13 cellular contexts compared by ENCODE assay signal in the genomic region with DNA sequence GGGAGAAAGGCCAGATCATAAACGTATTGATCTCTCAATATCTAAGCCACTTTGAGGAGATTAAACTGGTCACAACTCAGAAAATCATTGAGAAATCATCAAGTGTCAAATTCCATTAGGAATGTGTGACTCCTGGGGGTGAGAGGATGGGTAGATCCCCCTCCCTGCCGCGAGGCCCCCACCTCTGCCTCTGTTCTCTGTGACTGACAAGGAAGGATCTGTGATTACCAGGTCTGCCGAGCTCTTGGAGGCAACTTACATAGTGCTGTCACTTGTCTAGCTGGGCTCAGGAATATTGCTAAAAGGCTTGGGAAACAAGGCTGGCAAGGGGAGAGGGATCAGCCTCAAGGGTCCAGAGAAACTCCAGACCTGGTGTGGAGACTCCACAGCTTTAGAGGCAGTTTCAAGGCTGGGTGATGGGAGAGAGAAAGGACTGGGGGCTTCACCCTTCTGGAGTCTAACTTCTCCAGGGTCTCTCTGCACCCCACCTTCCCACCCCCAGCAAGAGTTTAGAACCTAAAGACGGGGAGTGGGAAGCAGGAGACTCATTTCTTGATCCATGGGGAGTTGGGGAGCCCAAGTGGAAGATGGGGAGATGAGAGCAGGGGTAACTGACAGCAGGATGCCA. TPM values are rescaled to one million over a fixed set of nuclear protein-coding genes. Genes with fewer than 3 reads are reported as not detected.
DNase-seq lines count a peak whose midpoint lies in the region; ATAC-seq, FAIRE-seq and TF ChIP-seq lines count a peak whose summit lies in the region.
"Had no signal": no experiment of that assay in that cellular context is flagged by ENCODE, and none has a peak within 500 bp of the region (broad histone marks: within the 10 kb centered on the region; RNA-seq: fewer than 3 reads in every experiment).

No MANE protein-coding gene starts in this region.

- H2AFZ ChIP-seq in K562 (ENCODE audit: low read depth, low read length) = peak overlapping the region; percentile 73

- no TSS peak for BruUV-seq in K562 (replicated peaks; lab: Mats Ljungman, UMichigan)

- H3K27me3 ChIP-seq in K562 (ENCODE audit: control insufficient read depth in 2 of 2, insufficient read depth in 2 of 2, low read length in 2 of 2) = no peaks in the 10 kb centered on the region
- no peaks in the 10 kb centered on the region for H3K27me3 ChIP-seq in mesendoderm (ENCODE audit: insufficient read depth, low read length, poor library complexity)
- H3K27me3 ChIP-seq in suprapubic skin = no peaks in the 10 kb centered on the region

- no peaks in the 10 kb centered on the region for H3K36me3 Mint-ChIP-seq in activated CD4-positive, alpha-beta T cell treated with anti-CD3 and anti-CD28 coated beads, Interleukin-2, amount 10 ng/mL, durations not matched to agents 24 days and 14 days (ENCODE audit: low read depth)

- WGBS in K562 (ENCODE audit: insufficient coverage, low coverage, missing lambda C conversion rate) = 34% methylated on average over 5 of the region's 5 CpGs
- WGBS in mesendoderm (ENCODE audit: extremely low coverage, insufficient coverage, low lambda C conversion rate) = no CpG with 5 or more reads among the region's 5 CpGs
- 72% methylated on average over 5 of the region's 5 CpGs for WGBS in suprapubic skin

- no peak overlapping the region for H2BK120ac ChIP-seq in mesendoderm (ENCODE audit: low read depth, low read length)

- H2BK15ac ChIP-seq in mesendoderm (replicated peaks; ENCODE audit: low read depth) = no peak overlapping the region

- H3K36me3 ChIP-seq in K562 (ENCODE audit: control insufficient read depth, insufficient read depth, low read length) (no peaks in the 10 kb centered on the region), mesendoderm (ENCODE audit: control insufficient read depth, insufficient read depth, low read length) (no peaks in the 10 kb centered on the region), suprapubic skin (no peaks in the 10 kb centered on the region)

- in situ Hi-C loops in K562 (cut with MboI) = no loop called here

- ATAC-seq in K562 = no peak
- no peak for ATAC-seq in HG03457 (IDR thresholded peaks at IDR 0.05; ENCODE audit: unreplicated experiment)

- intact Hi-C loops in activated CD4-positive, alpha-beta T cell treated with anti-CD3 and anti-CD28 coated beads, Interleukin-2, amount 10 ng/mL, durations not matched to agents 24 days and 14 days (cut with micrococcal nuclease) = no loop called here
- intact Hi-C loops in K562 (cut with micrococcal nuclease) = no loop called here

- no peak overlapping the region for H3K56ac ChIP-seq in mesendoderm (ENCODE audit: low read length)

- POLR2A ChIA-PET in K562 (lab: Yijun Ruan, JAX) = interaction anchor here (0.6 to 1.9 kb wide), 7 partner anchors 9 to 127 kb away, joined by 3 to 5 read pairs (median 4); no protein-coding TSS in a partner anchor

- H3K9ac ChIP-seq in K562 (ENCODE audit: insufficient read depth in 1 of 2, low read depth in 2 of 2, low read length in 2 of 2) = peak overlapping the region in 1 of 2 experiments; percentile 79; a peak in 1 of 4 replicates
- H3K9ac ChIP-seq in mesendoderm (ENCODE audit: low read length) = no peak overlapping the region

- H3K4me1 ChIP-seq in K562 (replicated peaks in 1 of 2; ENCODE audit: control insufficient read depth in 2 of 2, insufficient read depth in 2 of 2, low read length in 2 of 2) (peaks cover 52 to 59% of the 10 kb centered on the region in 2 experiments), mesendoderm (ENCODE audit: control insufficient read depth, low read depth, low read length) (peaks cover 17% of the 10 kb centered on the region), suprapubic skin (peaks cover 98% of the 10 kb centered on the region)

- TF ChIP-seq POLR2A in K562 (conservative IDR thresholded peaks at IDR 0.05) (no peak), suprapubic skin (IDR thresholded peaks at IDR 0.05) (no peak)

- H3K79me1 ChIP-seq in mesendoderm (ENCODE audit: low read length) = no peaks in the 10 kb centered on the region

- no peak for TF ChIP-seq EP300 in K562 (IDR thresholded peaks at IDR 0.05; ENCODE audit: low read length)
- no peak for TF ChIP-seq EP300 in suprapubic skin (IDR thresholded peaks at IDR 0.05)

- no peaks in the 10 kb centered on the region for H4K20me1 ChIP-seq in K562 (replicated peaks; ENCODE audit: control insufficient read depth, insufficient read depth, low read length)

- H2BK5ac ChIP-seq in mesendoderm (ENCODE audit: low read length) = no peak overlapping the region

- H4K8ac ChIP-seq in mesendoderm (ENCODE audit: low read depth, low read length) = no peak overlapping the region

- H3K23ac ChIP-seq in mesendoderm (ENCODE audit: low read length) = no peak overlapping the region

- H3K4me1 Mint-ChIP-seq in activated CD4-positive, alpha-beta T cell treated with anti-CD3 and anti-CD28 coated beads, Interleukin-2, amount 10 ng/mL, durations not matched to agents 24 days and 14 days = peaks cover 69% of the 10 kb centered on the region

- H3K4ac ChIP-seq in mesendoderm (ENCODE audit: low read depth, low read length) = no peak overlapping the region

- peak overlapping the region; percentile 74 for H3K27ac Mint-ChIP-seq in activated CD4-positive, alpha-beta T cell treated with anti-CD3 and anti-CD28 coated beads, Interleukin-2, amount 10 ng/mL, durations not matched to agents 24 days and 14 days

- H3K9me1 ChIP-seq in K562 (ENCODE audit: control insufficient read depth, insufficient read depth, low read length) = no peaks in the 10 kb centered on the region

- H3K9me3 ChIP-seq in K562 (replicated peaks; ENCODE audit: control insufficient read depth, insufficient read depth, low read depth, low read length) (no peaks in the 10 kb centered on the region), suprapubic skin (no peaks in the 10 kb centered on the region)

- peak overlapping the region; percentile 67 for H3K4me3 Mint-ChIP-seq in activated CD4-positive, alpha-beta T cell treated with anti-CD3 and anti-CD28 coated beads, Interleukin-2, amount 10 ng/mL, durations not matched to agents 24 days and 14 days

- peak; percentile 57 for DNase-seq in activated CD4-positive, alpha-beta T cell treated with anti-CD3 and anti-CD28 coated beads, Interleukin-2, amount 10 ng/mL, durations not matched to agents 24 days and 14 days
- no peak for DNase-seq in activated CD4-positive, alpha-beta T cell treated with anti-CD3 and anti-CD28 coated beads for 48 hours
- DNase-seq in K562 (ENCODE audit: extremely low read depth in 1 of 4, low spot score in 3 of 4) (peak in 1 of 4 experiments; percentile 5), mesendoderm (peak; percentile 49), suprapubic skin (ENCODE audit: low spot score in 2 of 2) (no peak), D721Med (ENCODE audit: insufficient read length, low spot score) (no peak), RPMI8226 (no peak)
- DNase-seq: activated CD4-positive, CD25-positive, alpha-beta regulatory T cell; cerebellar nuclear complex; NCI-H1048; NK-92 treated with Interleukin-12 subunit alpha and Interleukin-12 subunit beta, amount 100 ng/mL, for 24 hours had no signal

- H3K18ac ChIP-seq in mesendoderm (ENCODE audit: low read length) = no peak overlapping the region

- no peak overlapping the region for H3K4me3 ChIP-seq in K562
- no peak overlapping the region for H3K4me3 ChIP-seq in mesendoderm (ENCODE audit: low read length)
- H3K4me3 ChIP-seq in suprapubic skin = no peak overlapping the region

- H3K9me3 Mint-ChIP-seq in activated CD4-positive, alpha-beta T cell treated with anti-CD3 and anti-CD28 coated beads, Interleukin-2, amount 10 ng/mL, durations not matched to agents 24 days and 14 days = no peaks in the 10 kb centered on the region

- H3K27me3 Mint-ChIP-seq in activated CD4-positive, alpha-beta T cell treated with anti-CD3 and anti-CD28 coated beads, Interleukin-2, amount 10 ng/mL, durations not matched to agents 24 days and 14 days = no peaks in the 10 kb centered on the region

- no peak overlapping the region for H3K4me2 ChIP-seq in K562 (ENCODE audit: insufficient read depth, low read length)
- no peak overlapping the region for H3K4me2 ChIP-seq in mesendoderm (ENCODE audit: low read length)

- no peak for TF ChIP-seq RAD21 in K562 (CRISPR knock-in tag; conservative IDR thresholded peaks at IDR 0.05 in 1 of 2, IDR thresholded peaks at IDR 0.05 in 1 of 2)

- CTCF ChIA-PET in K562 (lab: Yijun Ruan, JAX; ENCODE audit: low intra/inter-chr PET ratio) = no interaction called here

- H4K5ac ChIP-seq in mesendoderm (ENCODE audit: low read length) = no peak overlapping the region

- H3K79me2 ChIP-seq in K562 (ENCODE audit: control insufficient read depth, insufficient read depth, low read length) (no peaks in the 10 kb centered on the region; the same call in 2 of the 3 replicates), mesendoderm (ENCODE audit: control insufficient read depth, insufficient read depth, low read length) (no peaks in the 10 kb centered on the region)

- H3K27ac ChIP-seq in K562 (ENCODE audit: extremely low read depth, low read depth, low read length) = no peak overlapping the region
- no peak overlapping the region for H3K27ac ChIP-seq in mesendoderm (ENCODE audit: low read depth, low read length)
- H3K27ac ChIP-seq in suprapubic skin = peak overlapping the region; percentile 100

- no peak overlapping the region for H2AK5ac ChIP-seq in mesendoderm (ENCODE audit: low read length)

- no peak for FAIRE-seq in K562 (lab: Jason Lieb, UNC)
- FAIRE-seq in D721Med (lab: Jason Lieb, UNC) = no peak

- TF ChIP-seq CTCF in K562 (IDR thresholded peaks at IDR 0.05 in 2 of 3, conservative IDR thresholded peaks at IDR 0.05 in 1 of 3; ENCODE audit: insufficient read depth in 2 of 3, low read depth in 1 of 3, low read length in 3 of 3) (no peak), suprapubic skin (IDR thresholded peaks at IDR 0.05) (no peak), D721Med (IDR thresholded peaks at IDR 0.05; ENCODE audit: insufficient read depth, missing control alignments) (no peak)

RNA-seq across cellular contexts. Expression of a gene that starts 11.6 kb away (rescaled TPM):
- total RNA-seq in activated CD4-positive, alpha-beta T cell treated with anti-CD3 and anti-CD28 coated beads, Interleukin-2, amount 10 ng/mL, durations not matched to agents 24 days and 14 days = 0.58 and 0.64 TPM in 2 replicates
- not detected in 2 replicates for total RNA-seq in K562 (2011; cell fraction: chromatin; rRNA removed; ENCODE audit: low replicate concordance)
- total RNA-seq in K562 (2011; cell fraction: nucleolus; rRNA removed) = 0.50 TPM in 1 of 2 replicates, not detected in the other
- not detected in 2 replicates for total RNA-seq in K562 (2011; cell fraction: nucleoplasm; rRNA removed)
- total RNA-seq in K562 (2014; rRNA removed) (0.09 TPM in 1 of 2 replicates, not detected in the other), K562 (2014; rRNA removed; fragmentation: Illumina TruSeq; extraction: Trizol) (0.36 TPM in 1 of 2 replicates, not detected in the other), K562 (2015; rRNA removed; fragmentation: Illumina TruSeq; extraction: Trizol) (not detected in 2 replicates), K562 (2021) (0.13 and 0.35 TPM in 2 replicates), suprapubic skin (1 to 10 TPM in 1 of 4 donors, under 1 TPM in 2, not detected in 1; 0.53 to 1.2 (median 0.55) TPM)
- polyA plus RNA-seq in K562 (2011; rRNA removed) (0.26 and 0.45 TPM in 2 replicates), K562 (2014; fragmentation: Illumina TruSeq; extraction: Trizol) (0.36 TPM in 1 of 2 replicates, not detected in the other), K562 (2014; fragmentation: Nextera tagmentation; extraction: Ambion mirVana) (under 1 TPM in 1 of 2 experiments, not detected in 1; 0.13 TPM), K562 (2014; rRNA removed) (0.58 TPM in 1 of 2 replicates, not detected in the other)
- polyA plus RNA-seq in K562 (2011; cell fraction: cytosol; rRNA removed) = 0.07 and 0.21 TPM in 2 replicates
- polyA plus RNA-seq in K562 (2011; cell fraction: nucleus; rRNA removed) = 1.4 TPM in 2 replicates
- 0.26 and 1.6 TPM in 2 replicates for polyA plus RNA-seq in K562 (2012)
- polyA minus RNA-seq in K562 (2011; rRNA and poly(A)+ RNA removed) = 0.18 and 0.46 TPM in 2 replicates
- not detected in 2 replicates for polyA minus RNA-seq in K562 (2011; cell fraction: cytosol; rRNA and poly(A)+ RNA removed)
- 0.27 TPM in 1 of 2 replicates, not detected in the other for polyA minus RNA-seq in K562 (2011; cell fraction: nucleus; rRNA and poly(A)+ RNA removed)
- polyA plus RNA-seq in mesendoderm (2013, experiment 1 of 2) = 0.31 TPM
- polyA plus RNA-seq in mesendoderm (2013, experiment 2 of 2) = 0.29 TPM

RNA-seq across cellular contexts. Expression of a gene that starts 36.5 kb away (rescaled TPM):
- 85.0 and 85.1 TPM in 2 replicates for total RNA-seq in activated CD4-positive, alpha-beta T cell treated with anti-CD3 and anti-CD28 coated beads, Interleukin-2, amount 10 ng/mL, durations not matched to agents 24 days and 14 days
- 23.5 and 58.7 TPM in 2 replicates for total RNA-seq in K562 (2011; cell fraction: chromatin; rRNA removed; ENCODE audit: low replicate concordance)
- total RNA-seq in K562 (2011; cell fraction: nucleolus; rRNA removed) = 14.5 and 19.2 TPM in 2 replicates
- total RNA-seq in K562 (2011; cell fraction: nucleoplasm; rRNA removed) = 38.3 and 72.2 TPM in 2 replicates
- total RNA-seq in K562 (2014; rRNA removed) (75.0 and 82.8 TPM in 2 replicates), K562 (2014; rRNA removed; fragmentation: Illumina TruSeq; extraction: Trizol) (54.2 and 65.9 TPM in 2 replicates), K562 (2015; rRNA removed; fragmentation: Illumina TruSeq; extraction: Trizol) (39.9 and 43.8 TPM in 2 replicates), K562 (2021) (92.0 and 104 TPM in 2 replicates), suprapubic skin (100 to 1,000 TPM; 198 to 321 (median 244) TPM)
- polyA plus RNA-seq in K562 (2011; rRNA removed) (59.7 and 86.1 TPM in 2 replicates), K562 (2014; fragmentation: Illumina TruSeq; extraction: Trizol) (128 and 151 TPM in 2 replicates), K562 (2014; fragmentation: Nextera tagmentation; extraction: Ambion mirVana) (10 to 100 TPM; 32.7 to 46.1 TPM), K562 (2014; rRNA removed) (76.6 and 76.8 TPM in 2 replicates)
- 22.1 and 33.5 TPM in 2 replicates for polyA plus RNA-seq in K562 (2011; cell fraction: cytosol; rRNA removed)
- 22.5 and 23.2 TPM in 2 replicates for polyA plus RNA-seq in K562 (2011; cell fraction: nucleus; rRNA removed)
- 43.9 and 85.0 TPM in 2 replicates for polyA plus RNA-seq in K562 (2012)
- polyA minus RNA-seq in K562 (2011; rRNA and poly(A)+ RNA removed) = 71.5 and 74.0 TPM in 2 replicates
- 31.1 and 38.9 TPM in 2 replicates for polyA minus RNA-seq in K562 (2011; cell fraction: cytosol; rRNA and poly(A)+ RNA removed)
- 13.3 and 18.5 TPM in 2 replicates for polyA minus RNA-seq in K562 (2011; cell fraction: nucleus; rRNA and poly(A)+ RNA removed)
- 38.7 TPM for polyA plus RNA-seq in mesendoderm (2013, experiment 1 of 2)
- polyA plus RNA-seq in mesendoderm (2013, experiment 2 of 2) = 38.4 TPM

RNA-seq across cellular contexts. Expression of a gene that starts 51.2 kb away (rescaled TPM):
- not detected in 2 replicates for total RNA-seq in activated CD4-positive, alpha-beta T cell treated with anti-CD3 and anti-CD28 coated beads, Interleukin-2, amount 10 ng/mL, durations not matched to agents 24 days and 14 days
- not detected in 2 replicates for total RNA-seq in K562 (2011; cell fraction: chromatin; rRNA removed; ENCODE audit: low replicate concordance)
- not detected in 2 replicates for total RNA-seq in K562 (2011; cell fraction: nucleolus; rRNA removed)
- total RNA-seq in K562 (2011; cell fraction: nucleoplasm; rRNA removed) = not detected in 2 replicates
- not detected in 2 replicates for total RNA-seq in K562 (2014; rRNA removed)
- total RNA-seq in K562 (2014; rRNA removed; fragmentation: Illumina TruSeq; extraction: Trizol) = not detected in 2 replicates
- not detected in 2 replicates for total RNA-seq in K562 (2015; rRNA removed; fragmentation: Illumina TruSeq; extraction: Trizol)
- not detected in 2 replicates for total RNA-seq in K562 (2021)
- polyA plus RNA-seq in K562 (2011; rRNA removed) = not detected in 2 replicates
- polyA plus RNA-seq in K562 (2011; cell fraction: cytosol; rRNA removed) = not detected in 2 replicates
- polyA plus RNA-seq in K562 (2011; cell fraction: nucleus; rRNA removed) = not detected in 2 replicates
- polyA plus RNA-seq in K562 (2012) = not detected in 2 replicates
- polyA plus RNA-seq in K562 (2014; fragmentation: Illumina TruSeq; extraction: Trizol) = not detected in 2 replicates
- not detected for polyA plus RNA-seq in K562 (2014; fragmentation: Nextera tagmentation; extraction: Ambion mirVana)
- not detected in 2 replicates for polyA plus RNA-seq in K562 (2014; rRNA removed)
- polyA minus RNA-seq in K562 (2011; rRNA and poly(A)+ RNA removed) = not detected in 2 replicates
- polyA minus RNA-seq in K562 (2011; cell fraction: cytosol; rRNA and poly(A)+ RNA removed) = not detected in 2 replicates
- polyA minus RNA-seq in K562 (2011; cell fraction: nucleus; rRNA and poly(A)+ RNA removed) = not detected in 2 replicates
- 1.7 TPM for polyA plus RNA-seq in mesendoderm (2013, experiment 1 of 2)
- 1.6 TPM for polyA plus RNA-seq in mesendoderm (2013, experiment 2 of 2)
- total RNA-seq in suprapubic skin = not detected
- total RNA-seq: ureter had no signal

RNA-seq across cellular contexts. Expression of a gene that starts 55.6 kb away (rescaled TPM):
- not detected in 2 replicates for total RNA-seq in activated CD4-positive, alpha-beta T cell treated with anti-CD3 and anti-CD28 coated beads, Interleukin-2, amount 10 ng/mL, durations not matched to agents 24 days and 14 days
- total RNA-seq in K562 (2011; cell fraction: chromatin; rRNA removed; ENCODE audit: low replicate concordance) = not detected in 2 replicates
- total RNA-seq in K562 (2011; cell fraction: nucleolus; rRNA removed) = not detected in 2 replicates
- not detected in 2 replicates for total RNA-seq in K562 (2011; cell fraction: nucleoplasm; rRNA removed)
- total RNA-seq in K562 (2014; rRNA removed) = not detected in 2 replicates
- not detected in 2 replicates for total RNA-seq in K562 (2014; rRNA removed; fragmentation: Illumina TruSeq; extraction: Trizol)
- total RNA-seq in K562 (2015; rRNA removed; fragmentation: Illumina TruSeq; extraction: Trizol) = not detected in 2 replicates
- total RNA-seq in K562 (2021) = not detected in 2 replicates
- polyA plus RNA-seq in K562 (2011; rRNA removed) = not detected in 2 replicates
- polyA plus RNA-seq in K562 (2011; cell fraction: cytosol; rRNA removed) = not detected in 2 replicates
- polyA plus RNA-seq in K562 (2011; cell fraction: nucleus; rRNA removed) = not detected in 2 replicates
- not detected in 2 replicates for polyA plus RNA-seq in K562 (2012)
- polyA plus RNA-seq in K562 (2014; fragmentation: Illumina TruSeq; extraction: Trizol) = not detected in 2 replicates
- not detected for polyA plus RNA-seq in K562 (2014; fragmentation: Nextera tagmentation; extraction: Ambion mirVana)
- not detected in 2 replicates for polyA plus RNA-seq in K562 (2014; rRNA removed)
- polyA minus RNA-seq in K562 (2011; rRNA and poly(A)+ RNA removed) = not detected in 2 replicates
- not detected in 2 replicates for polyA minus RNA-seq in K562 (2011; cell fraction: cytosol; rRNA and poly(A)+ RNA removed)
- polyA minus RNA-seq in K562 (2011; cell fraction: nucleus; rRNA and poly(A)+ RNA removed) = not detected in 2 replicates
- polyA plus RNA-seq in mesendoderm (2013, experiment 1 of 2) = not detected
- polyA plus RNA-seq in mesendoderm (2013, experiment 2 of 2) = not detected
- total RNA-seq in suprapubic skin = not detected
- total RNA-seq: ureter had no signal

Comparison
In these comparisons a context has a peak if more than half of its experiments do, and no peak if none do; other contexts are left out.
1. DNase-seq: peak in activated CD4-positive, alpha-beta T cell treated with anti-CD3 and anti-CD28 coated beads, Interleukin-2, amount 10 ng/mL, durations not matched to agents 24 days and 14 days (single experiment) and mesendoderm (single experiment); none in activated CD4-positive, alpha-beta T cell treated with anti-CD3 and anti-CD28 coated beads for 48 hours (single experiment), suprapubic skin (0 of 2), D721Med (single experiment) and RPMI8226 (single experiment).